1 cellular context compared by ENCODE assay signal in genomic region chr16:47625115-47625567, GRCh38.
A peak's percentile ranks its signal among the peaks of the same experiment; 100 is the strongest.
TF ChIP-seq lines count a peak whose summit lies in the region.

No MANE protein-coding gene starts in this region.

TF ChIP-seq in K562, 482 proteins besides CTCF, POLR2A, EP300 and RAD21 (continued from another document and continues in another):
- TF ChIP-seq CHD7 (IDR thresholded peaks at IDR 0.05; ENCODE audit: low read depth, low read length) = no peak
- 0 out of 4 replicates have a peak, but pooled peaks of 1 of the 2 experiments have one; percentile 52 for TF ChIP-seq ARNT (IDR thresholded peaks at IDR 0.05)
- TF ChIP-seq, protein P1, sequence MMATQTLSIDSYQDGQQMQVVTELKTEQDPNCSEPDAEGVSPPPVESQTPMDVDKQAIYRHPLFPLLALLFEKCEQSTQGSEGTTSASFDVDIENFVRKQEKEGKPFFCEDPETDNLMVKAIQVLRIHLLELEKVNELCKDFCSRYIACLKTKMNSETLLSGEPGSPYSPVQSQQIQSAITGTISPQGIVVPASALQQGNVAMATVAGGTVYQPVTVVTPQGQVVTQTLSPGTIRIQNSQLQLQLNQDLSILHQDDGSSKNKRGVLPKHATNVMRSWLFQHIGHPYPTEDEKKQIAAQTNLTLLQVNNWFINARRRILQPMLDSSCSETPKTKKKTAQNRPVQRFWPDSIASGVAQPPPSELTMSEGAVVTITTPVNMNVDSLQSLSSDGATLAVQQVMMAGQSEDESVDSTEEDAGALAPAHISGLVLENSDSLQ (IDR thresholded peaks at IDR 0.05) = peak; percentile 72
- TF ChIP-seq LCOR (CRISPR knock-in tag; IDR thresholded peaks at IDR 0.05) = no peak
- no peak for TF ChIP-seq FOXP4 (CRISPR knock-in tag; IDR thresholded peaks at IDR 0.05; ENCODE audit: borderline replicate concordance)
- no peak for TF ChIP-seq ZC3H4 (CRISPR knock-in tag; IDR thresholded peaks at IDR 0.05; ENCODE audit: borderline replicate concordance)
- no peak for TF ChIP-seq POU5F1 (IDR thresholded peaks at IDR 0.05; ENCODE audit: borderline replicate concordance, low read depth, low read length, partially characterized antibody)
- no peak for TF ChIP-seq FOXA1 (IDR thresholded peaks at IDR 0.05; ENCODE audit: borderline replicate concordance)
- no peak for TF ChIP-seq TCF7 (IDR thresholded peaks at IDR 0.05; ENCODE audit: borderline replicate concordance)
- TF ChIP-seq U2AF2 (optimal IDR thresholded peaks at IDR 0.05; ENCODE audit: low read depth, low read length) = no peak
- TF ChIP-seq ZFPM2 (CRISPR knock-in tag; IDR thresholded peaks at IDR 0.05) = no peak
- TF ChIP-seq KLF6 (CRISPR knock-in tag; IDR thresholded peaks at IDR 0.05; ENCODE audit: borderline replicate concordance) = no peak
- TF ChIP-seq SUPT5H (IDR thresholded peaks at IDR 0.05) = no peak
- peak; percentile 93 for TF ChIP-seq CBFA2T3 (IDR thresholded peaks at IDR 0.05)
- peak; percentile 29 to 45; a peak in 1 of 4 replicates for TF ChIP-seq RCOR1 (IDR thresholded peaks at IDR 0.05; ENCODE audit: borderline replicate concordance in 1 of 2, low read depth in 2 of 2, low read length in 2 of 2)
- TF ChIP-seq CBX8 (IDR thresholded peaks at IDR 0.05; ENCODE audit: borderline replicate concordance, extremely low read depth, low read depth, low read length, poor library complexity, severe bottlenecking) = no peak
- TF ChIP-seq THRAP3 (IDR thresholded peaks at IDR 0.05; ENCODE audit: borderline replicate concordance) = 0 out of 2 replicates have a peak, but pooled peaks have one; percentile 25
- no peak for TF ChIP-seq REST (CRISPR knock-in tag; IDR thresholded peaks at IDR 0.05; ENCODE audit: low read depth)
- no peak for TF ChIP-seq ZNF146 (CRISPR knock-in tag; IDR thresholded peaks at IDR 0.05; ENCODE audit: unreplicated experiment)
- no peak for TF ChIP-seq NR3C1 (CRISPR knock-in tag; IDR thresholded peaks at IDR 0.05)
- no peak for TF ChIP-seq MTA3 (IDR thresholded peaks at IDR 0.05; ENCODE audit: borderline replicate concordance)
- TF ChIP-seq FOXO4 (CRISPR knock-in tag; IDR thresholded peaks at IDR 0.05) = no peak
- TF ChIP-seq EZH2 (IDR thresholded peaks at IDR 0.05; ENCODE audit: borderline replicate concordance, low read depth, low read length) = no peak
- TF ChIP-seq E2F3 (CRISPR knock-in tag; IDR thresholded peaks at IDR 0.05) = no peak
- TF ChIP-seq MYC (IDR thresholded peaks at IDR 0.05; ENCODE audit: low read depth, low read length) = no peak
- TF ChIP-seq MYC (CRISPR knock-in tag; IDR thresholded peaks at IDR 0.05; ENCODE audit: borderline replicate concordance, low read depth) = no peak
- no peak for TF ChIP-seq HMG20A (CRISPR knock-in tag; conservative IDR thresholded peaks at IDR 0.05)
- TF ChIP-seq TCF3 (CRISPR knock-in tag; IDR thresholded peaks at IDR 0.05) = peak; percentile 91
- TF ChIP-seq TBP (optimal IDR thresholded peaks at IDR 0.05; ENCODE audit: low read depth, low read length) = peak; percentile 23
- no peak for TF ChIP-seq HMGN3 (IDR thresholded peaks at IDR 0.05; ENCODE audit: borderline replicate concordance, extremely low read depth, insufficient read length, low read depth, low read length)
- TF ChIP-seq ZNF280A (IDR thresholded peaks at IDR 0.05; ENCODE audit: low read depth, partially characterized antibody) = no peak
- TF ChIP-seq ZBTB8A (IDR thresholded peaks at IDR 0.05; ENCODE audit: partially characterized antibody) = no peak
- TF ChIP-seq CHCHD3 (CRISPR knock-in tag; IDR thresholded peaks at IDR 0.05) = no peak
- peak; percentile 72; the same call in 1 of the 2 replicates for TF ChIP-seq SMAD4 (CRISPR knock-in tag; conservative IDR thresholded peaks at IDR 0.05)
- no peak for TF ChIP-seq SAFB2 (IDR thresholded peaks at IDR 0.05; ENCODE audit: borderline replicate concordance, low read depth, low read length, severe bottlenecking)
- TF ChIP-seq YBX1 (IDR thresholded peaks at IDR 0.05) = no peak
- peak; percentile 44; the same call in 1 of the 2 replicates for TF ChIP-seq CXXC5 (CRISPR knock-in tag; IDR thresholded peaks at IDR 0.05)
- TF ChIP-seq ZNF12 (CRISPR knock-in tag; IDR thresholded peaks at IDR 0.05) = no peak
- TF ChIP-seq ZNF764 (CRISPR knock-in tag; IDR thresholded peaks at IDR 0.05; ENCODE audit: low read depth) = no peak
- no peak for TF ChIP-seq ZNF77 (CRISPR knock-in tag; IDR thresholded peaks at IDR 0.05)
- no peak for TF ChIP-seq ZNF197 (CRISPR knock-in tag; IDR thresholded peaks at IDR 0.05; ENCODE audit: low read depth)
- no peak for TF ChIP-seq SLC30A9 (CRISPR knock-in tag; IDR thresholded peaks at IDR 0.05)
- no peak for TF ChIP-seq SAP30 (IDR thresholded peaks at IDR 0.05; ENCODE audit: borderline replicate concordance, insufficient read depth, low read depth, low read length, poor library complexity, severe bottlenecking)
- no peak for TF ChIP-seq MAZ (CRISPR knock-in tag; conservative IDR thresholded peaks at IDR 0.05 in 1 of 2, IDR thresholded peaks at IDR 0.05 in 1 of 2)
- peak; percentile 75 for TF ChIP-seq ZNF316 (IDR thresholded peaks at IDR 0.05)
- no peak for TF ChIP-seq IRF2 (CRISPR knock-in tag; IDR thresholded peaks at IDR 0.05)
- TF ChIP-seq DIDO1 (tag; IDR thresholded peaks at IDR 0.05; ENCODE audit: low read depth) = no peak
